4 cellular contexts compared by ENCODE assay signal in genomic region chr21:34483854-34484253, GRCh38. TPM values are rescaled to one million over a fixed set of nuclear protein-coding genes. Genes with fewer than 3 reads are reported as not detected.
"Had no signal": no experiment of that assay in that cellular context is flagged by ENCODE, and none has a peak within 500 bp of the region (broad histone marks: within the 10 kb centered on the region; RNA-seq: fewer than 3 reads in every experiment).

No MANE protein-coding gene starts in this region.

RNA-seq across cellular contexts. Expression of gene KCNE1, which starts 28.2 kb away (rescaled TPM):
- total RNA-seq: activated B cell treated with CpG ODN at 0.5 μM for 24 hours; activated CD4-positive, alpha-beta T cell treated with anti-CD3 and anti-CD28 coated beads, Interleukin-2, amount 10 ng/mL, durations not matched to agents 24 days and 14 days; activated CD8-positive, alpha-beta T cell treated with anti-CD3 and anti-CD28 coated beads for 36 hours; activated naive CD4-positive, alpha-beta T cell treated with anti-CD3 and anti-CD28 coated beads for 36 hours had no signal
